ENCODE assay signal across 29 cellular contexts in the genomic region with DNA sequence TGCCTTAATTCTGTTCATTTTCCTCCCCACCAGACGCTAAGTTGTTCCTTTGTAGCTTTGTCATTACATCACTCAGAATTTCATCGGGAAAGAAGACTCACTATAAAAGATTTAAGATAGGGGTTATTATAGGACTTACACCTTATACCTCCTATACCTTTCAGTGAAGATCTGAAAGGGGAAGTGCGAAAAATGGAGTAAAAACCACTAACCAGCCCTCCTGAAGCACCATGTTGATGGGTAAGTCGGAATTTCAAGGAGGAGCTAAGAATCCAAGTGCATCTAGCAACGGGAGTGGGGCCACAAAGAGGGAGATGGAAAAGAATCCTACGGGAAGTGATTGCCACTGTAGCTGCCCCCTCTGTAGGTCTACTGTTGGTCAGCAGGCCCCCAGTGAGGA.
"Had no signal": no experiment of that assay in that cellular context is flagged by ENCODE, and none has a peak within 500 bp of the region (broad histone marks: within the 10 kb centered on the region; RNA-seq: fewer than 3 reads in every experiment).

No MANE protein-coding gene starts in this region.

- H3K4me2 ChIP-seq: PC-9 had no signal

- DNase-seq: activated CD4-positive, alpha-beta T cell treated with anti-CD3 and anti-CD28 coated beads, Interleukin-2, amount 10 ng/mL, durations not matched to agents 7 days and 5 days; activated CD4-positive, alpha-beta T cell treated with anti-CD3 and anti-CD28 coated beads, Interleukin-2, amount 50 U/mL, for 48 hours; activated CD8-positive, alpha-beta T cell treated with anti-CD3 and anti-CD28 coated beads, Interleukin-2, amount 10 ng/mL, durations not matched to agents 7 days and 5 days; activated gamma-delta T cell; activated naive CD4-positive, alpha-beta T cell treated with Interleukin-2 at 50 U/mL for 16 hours; activated naive CD8-positive, alpha-beta T cell treated with anti-CD3 and anti-CD28 coated beads, Interleukin-2, amount 50 U/mL, for 24 hours; activated T-cell treated with anti-CD3 and anti-CD28 coated beads, Interleukin-2, amount 50 U/mL, for 24 hours; anterior cingulate cortex; caudate nucleus; cerebellar nuclear complex; NCI-H1048; NCI-H1105 treated with DMSO at 0.1 percent for 48 hours; NCI-H1436; NCI-H1694; NCI-H1930; NCI-H2171; NCI-H510A; NCI-H526; NCI-H748 treated with DMSO at 0.1 percent for 48 hours; NK-92 treated with Interleukin-12 subunit alpha and Interleukin-12 subunit beta, amount 100 ng/mL, for 24 hours; PC-9; SIG-M5; T1000; WERI-Rb-1 had no signal

- H2AFZ ChIP-seq: PC-9 had no signal

- H3K4me3 ChIP-seq: PC-9 had no signal

- FAIRE-seq: bronchial epithelial cell, RCC 7860 had no signal

- H3K27ac ChIP-seq: PC-9, RWPE1, WERI-Rb-1 had no signal

- ATAC-seq: activated CD8-positive, alpha-beta T cell treated with anti-CD3 and anti-CD28 coated beads, Interleukin-2, amount 10 ng/mL, durations not matched to agents 7 days and 5 days; activated naive CD8-positive, alpha-beta T cell treated with anti-CD3 and anti-CD28 coated beads, Interleukin-2, amount 50 U/mL, for 24 hours; Right ventricle myocardium inferior; SK-N-SH treated with all-trans-retinoic acid at 6 μM for 48 hours had no signal

- H3K36me3 ChIP-seq: WERI-Rb-1 had no signal
